8 cellular contexts compared by ENCODE assay signal in genomic region chr7:26197153-26198115, GRCh38. TPM values are rescaled to one million over a fixed set of nuclear protein-coding genes. Genes with fewer than 3 reads are reported as not detected.
A peak's percentile ranks its signal among the peaks of the same experiment; 100 is the strongest.
DNase-seq lines count a peak whose midpoint lies in the region; ATAC-seq and TF ChIP-seq lines count a peak whose summit lies in the region.

No MANE protein-coding gene starts in this region.

- no peak overlapping the region for H2BK15ac ChIP-seq in neuronal stem cell (ENCODE audit: low read length)

- WGBS in neuronal stem cell (ENCODE audit: extremely low coverage in 2 of 2, insufficient read length in 2 of 2, insufficient replicate concordance in 1 of 2), 2 donors: no CpG with 5 or more reads among the region's 5 CpGs

- H3K4me2 ChIP-seq in DOHH2 (ENCODE audit: low read length) (peak overlapping the region; percentile 59), neuronal stem cell (ENCODE audit: insufficient read depth, low read length, poor library complexity, severe bottlenecking) (peak overlapping the region; percentile 37)

- no peak overlapping the region for H3K9ac ChIP-seq in neuronal stem cell (ENCODE audit: low read depth, low read length, poor library complexity)

- H3K14ac ChIP-seq in neuronal stem cell (ENCODE audit: low read length): no peak overlapping the region

- H3K9me3 ChIP-seq in DOHH2 (ENCODE audit: control insufficient read depth, insufficient read depth, low read length) (no peaks in the 10 kb centered on the region), neuronal stem cell (replicated peaks in 1 of 2; ENCODE audit: control insufficient read depth in 2 of 2, insufficient read depth in 1 of 2, low read depth in 1 of 2, low read length in 2 of 2) (no peaks in the 10 kb centered on the region)

- H3K4ac ChIP-seq in neuronal stem cell (ENCODE audit: low read length): no peak overlapping the region

- H2BK12ac ChIP-seq in neuronal stem cell (ENCODE audit: low read length): no peak overlapping the region

- peaks cover 76% of the 10 kb centered on the region for H3F3A ChIP-seq in DOHH2 (ENCODE audit: control insufficient read depth, insufficient read depth)

- no peaks in the 10 kb centered on the region for H3K27me3 ChIP-seq in DOHH2 (ENCODE audit: control insufficient read depth, low read length)
- H3K27me3 ChIP-seq in neuronal stem cell (ENCODE audit: control insufficient read depth in 3 of 3, insufficient read depth in 3 of 3, low read depth in 1 of 3, low read length in 3 of 3): no peaks in the 10 kb centered on the region

- H3K4me1 ChIP-seq in DOHH2 (ENCODE audit: control insufficient read depth, low read length): peaks cover 43% of the 10 kb centered on the region
- H3K4me1 ChIP-seq in neuronal stem cell (ENCODE audit: control insufficient read depth in 2 of 2, insufficient read depth in 1 of 2, low read depth in 1 of 2, low read length in 2 of 2): peaks cover 3 to 17% of the 10 kb centered on the region in 2 donors

- H2BK5ac ChIP-seq in neuronal stem cell (ENCODE audit: low read length): no peak overlapping the region

- H4K91ac ChIP-seq in neuronal stem cell (ENCODE audit: low read depth, low read length, poor library complexity): no peak overlapping the region

- H2AFZ ChIP-seq in neuronal stem cell (ENCODE audit: low read length): no peak overlapping the region

- ATAC-seq in GM18511 (IDR thresholded peaks at IDR 0.05; ENCODE audit: unreplicated experiment) (no peak), left colon (no peak)

- no peak overlapping the region for H3K23ac ChIP-seq in neuronal stem cell (ENCODE audit: low read depth, low read length, poor library complexity)

- no peak overlapping the region for H3K18ac ChIP-seq in neuronal stem cell (ENCODE audit: low read length)

- H4K20me1 ChIP-seq in DOHH2 (ENCODE audit: control insufficient read depth, insufficient read depth, low read depth, low read length): peaks cover 70% of the 10 kb centered on the region

- DNase-seq in NCI-H69 (lab: John Stamatoyannopoulos, UW): peak; percentile 27
- DNase-seq in coronary artery (ENCODE audit: low spot score): no peak
- no peak for DNase-seq in neuronal stem cell (ENCODE audit: low spot score)
- no peak for DNase-seq in central memory CD4-positive, alpha-beta T cell
- no peak for DNase-seq in left colon
- no peak for DNase-seq in NCI-H1417 treated with DMSO at 0.1 percent for 48 hours (lab: John Stamatoyannopoulos, UW)

- H3K79me1 ChIP-seq in neuronal stem cell (ENCODE audit: low read depth, low read length): peaks cover 8% of the 10 kb centered on the region

- H3K4me3 ChIP-seq in DOHH2 (ENCODE audit: low read length) (peak overlapping the region; percentile 93), coronary artery (peak overlapping the region; percentile 89), neuronal stem cell (ENCODE audit: low read length in 2 of 2) (peak overlapping the region; percentile 53 to 85)

- no peak overlapping the region for H2BK120ac ChIP-seq in neuronal stem cell (ENCODE audit: low read depth, low read length)

- H3K9me2 ChIP-seq in DOHH2 (replicated peaks; ENCODE audit: control insufficient read depth, low read length): no peaks in the 10 kb centered on the region

- H3K36me3 ChIP-seq in DOHH2 (ENCODE audit: control insufficient read depth, low read length) (peaks cover 90% of the 10 kb centered on the region), neuronal stem cell (replicated peaks in 1 of 2; ENCODE audit: control insufficient read depth in 2 of 2, insufficient read depth in 2 of 2, low read length in 2 of 2) (peaks cover 24 to 72% of the 10 kb centered on the region in 2 donors)

- no peak overlapping the region for H2AK5ac ChIP-seq in neuronal stem cell (ENCODE audit: low read depth, low read length)

- no peak for TF ChIP-seq CTCF in DOHH2 (IDR thresholded peaks at IDR 0.05; ENCODE audit: low read depth, low read length, poor library complexity, severe bottlenecking)
- no peak for TF ChIP-seq CTCF in coronary artery (IDR thresholded peaks at IDR 0.05)

- peaks cover 90% of the 10 kb centered on the region for H3K79me2 ChIP-seq in DOHH2 (ENCODE audit: control insufficient read depth, low read length)

- no peak overlapping the region for H4K8ac ChIP-seq in neuronal stem cell (ENCODE audit: low read depth, low read length)

- intact Hi-C loops in left colon (cut with DNase I, micrococcal nuclease): loop anchor here in 1 of 2 donors (10.0 kb wide), 1 partner anchor 103 kb away; no protein-coding TSS in a partner anchor

- H3K27ac ChIP-seq in DOHH2 (ENCODE audit: low read depth, low read length) (peak overlapping the region; percentile 32), coronary artery (peak overlapping the region in 1 of 2 donors; percentile 100), neuronal stem cell (replicated peaks; ENCODE audit: low read length) (no peak overlapping the region)

RNA-seq across cellular contexts. Expression of gene HNRNPA2B1, which starts 3.1 kb away (rescaled TPM):
- polyA plus RNA-seq in neuronal stem cell (2013, experiment 1 of 2): 904 TPM
- polyA plus RNA-seq in neuronal stem cell (2013, experiment 2 of 2): 913 TPM
- 100 to 1,000 TPM; 295 to 453 TPM for total RNA-seq in left colon

RNA-seq across cellular contexts. Expression of gene CBX3, which starts 4.1 kb away (rescaled TPM):
- polyA plus RNA-seq in neuronal stem cell (2013, experiment 1 of 2): 207 TPM
- polyA plus RNA-seq in neuronal stem cell (2013, experiment 2 of 2): 215 TPM
- 10 to 100 TPM; 73.3 to 81.3 TPM for total RNA-seq in left colon

RNA-seq across cellular contexts. Expression of gene NFE2L3, which starts 45.4 kb away (rescaled TPM):
- polyA plus RNA-seq in neuronal stem cell (2013, experiment 1 of 2): 4.0 TPM
- 4.1 TPM for polyA plus RNA-seq in neuronal stem cell (2013, experiment 2 of 2)
- 10 to 100 TPM in 1 of 2 donors, 1 to 10 TPM in 1; 8.8 to 13.4 TPM for total RNA-seq in left colon
